In genomic region chr3:12338595-12339546, GRCh38 we compare ENCODE assay signal across 21 cellular contexts. TPM values are rescaled to one million over a fixed set of nuclear protein-coding genes. Genes with fewer than 3 reads are reported as not detected.
DNase-seq lines count a peak whose midpoint lies in the region; ATAC-seq, FAIRE-seq and TF ChIP-seq lines count a peak whose summit lies in the region.
"Had no signal": no experiment of that assay in that cellular context is flagged by ENCODE, and none has a peak within 500 bp of the region (broad histone marks: within the 10 kb centered on the region; RNA-seq: fewer than 3 reads in every experiment).

No MANE protein-coding gene starts in this region.

- H3K36me3 Mint-ChIP-seq in activated T-cell treated with anti-CD3 and anti-CD28 coated beads, Interleukin-2, amount 50 U/mL, for 72 hours (ENCODE audit: insufficient read depth in 2 of 2), result no peaks in the 10 kb centered on the region
- H3K36me3 Mint-ChIP-seq in activated CD8-positive, alpha-beta memory T cell treated with anti-CD3 and anti-CD28 coated beads, Interleukin-2, amount 10 ng/mL, durations not matched to agents 7 days and 5 days, result no peaks in the 10 kb centered on the region
- H3K36me3 Mint-ChIP-seq in osteocyte (ENCODE audit: unreplicated experiment), result no peaks in the 10 kb centered on the region

- H3K4me3 ChIP-seq in Panc1 (ENCODE audit: low read depth in 2 of 2, low read length in 2 of 2) (no peak overlapping the region), small intestine (ENCODE audit: low read depth in 1 of 2, low read length in 2 of 2) (no peak overlapping the region), A673 (ENCODE audit: low read depth, low read length, poor library complexity, severe bottlenecking) (no peak overlapping the region)
- H3K4me3 ChIP-seq: MG63 had no signal

- FAIRE-seq in small intestine (lab: Jason Lieb, UNC), result no peak
- FAIRE-seq: D721Med, GM18507, H1 had no signal

- peak overlapping the region; percentile 1 for H3K27ac Mint-ChIP-seq in activated T-cell treated with anti-CD3 and anti-CD28 coated beads, Interleukin-2, amount 50 U/mL, for 72 hours
- no peak overlapping the region for H3K27ac Mint-ChIP-seq in activated CD8-positive, alpha-beta memory T cell treated with anti-CD3 and anti-CD28 coated beads, Interleukin-2, amount 10 ng/mL, durations not matched to agents 7 days and 5 days
- H3K27ac Mint-ChIP-seq in osteocyte (ENCODE audit: unreplicated experiment), result no peak overlapping the region

- H3K4me3 Mint-ChIP-seq in activated T-cell treated with anti-CD3 and anti-CD28 coated beads, Interleukin-2, amount 50 U/mL, for 72 hours, result no peak overlapping the region
- H3K4me3 Mint-ChIP-seq in activated CD8-positive, alpha-beta memory T cell treated with anti-CD3 and anti-CD28 coated beads, Interleukin-2, amount 10 ng/mL, durations not matched to agents 7 days and 5 days, result no peak overlapping the region
- H3K4me3 Mint-ChIP-seq in osteocyte (ENCODE audit: unreplicated experiment), result no peak overlapping the region

- H3K4me1 ChIP-seq in Panc1 (ENCODE audit: control insufficient read depth, insufficient read depth, low read length) (peaks cover 45% of the 10 kb centered on the region), small intestine (ENCODE audit: control insufficient read depth in 2 of 2, insufficient read depth in 1 of 2, low read depth in 1 of 2, low read length in 1 of 2) (no peaks in the 10 kb centered on the region), A673 (ENCODE audit: insufficient read depth, low read length, poor library complexity, severe bottlenecking) (no peaks in the 10 kb centered on the region)

- H3K36me3 ChIP-seq in Panc1 (ENCODE audit: control insufficient read depth, insufficient read depth, low read length) (no peaks in the 10 kb centered on the region; the same call in 1 of the 2 replicates), small intestine (ENCODE audit: control insufficient read depth in 2 of 2, insufficient read depth in 2 of 2, low read length in 2 of 2) (peaks cover 0 to 2% of the 10 kb centered on the region in 2 donors), A673 (ENCODE audit: insufficient read depth, low read length, poor library complexity, severe bottlenecking) (no peaks in the 10 kb centered on the region)
- H3K36me3 ChIP-seq: MG63 had no signal

- intact Hi-C loops in Panc1 (cut with micrococcal nuclease; ENCODE audit: unreplicated experiment) (no loop called here), A673 (cut with micrococcal nuclease; ENCODE audit: unreplicated experiment) (no loop called here)

- H3K27me3 ChIP-seq in Panc1 (ENCODE audit: control insufficient read depth, insufficient read depth, low read length) (no peaks in the 10 kb centered on the region), small intestine (ENCODE audit: control insufficient read depth in 2 of 2, insufficient read depth in 2 of 2, low read length in 2 of 2) (no peaks in the 10 kb centered on the region), A673 (replicated peaks; ENCODE audit: insufficient read depth, low read depth, low read length, poor library complexity) (peaks cover 20% of the 10 kb centered on the region)
- H3K27me3 ChIP-seq: MG63 had no signal

- BruUV-seq in Panc1 (replicated peaks; lab: Mats Ljungman, UMichigan) (no TSS peak), A673 (replicated peaks; lab: Mats Ljungman, UMichigan) (no TSS peak)

- H3K9me3 ChIP-seq in Panc1 (ENCODE audit: control insufficient read depth, insufficient read depth, low read depth, low read length) (no peaks in the 10 kb centered on the region), small intestine (ENCODE audit: control insufficient read depth, low read depth) (no peaks in the 10 kb centered on the region), A673 (ENCODE audit: low read depth, low read length, poor library complexity, severe bottlenecking) (no peaks in the 10 kb centered on the region)
- H3K9me3 ChIP-seq: MG63, SK-N-SH had no signal

- ATAC-seq in activated T-cell treated with anti-CD3 and anti-CD28 coated beads, Interleukin-2, amount 50 U/mL, for 72 hours (replicated peaks in 1 of 2), result no peak
- ATAC-seq in Panc1, result no peak
- no peak for ATAC-seq in activated CD8-positive, alpha-beta memory T cell treated with anti-CD3 and anti-CD28 coated beads, Interleukin-2, amount 10 ng/mL, durations not matched to agents 7 days and 5 days

- CTCF ChIA-PET in Panc1 (lab: Charles Lee) (no interaction called here), A673 (lab: Charles Lee) (no interaction called here)
- CTCF ChIA-PET in activated CD8-positive, alpha-beta memory T cell treated with anti-CD3 and anti-CD28 coated beads, Interleukin-2, amount 10 ng/mL, durations not matched to agents 7 days and 5 days (lab: Charles Lee), result no interaction called here

- no peak for DNase-seq in activated T-cell treated with anti-CD3 and anti-CD28 coated beads, Interleukin-2, amount 50 U/mL, for 72 hours
- DNase-seq in activated T-cell treated with anti-CD3 and anti-CD28 coated beads, Interleukin-2, amount 50 U/mL, for 1 hour, result no peak
- no peak for DNase-seq in Panc1 (ENCODE audit: low read depth, low spot score)
- DNase-seq in left kidney (ENCODE audit: low read depth, low spot score), result peak; percentile 17
- peak; percentile 21 for DNase-seq in small intestine
- DNase-seq in A673 (ENCODE audit: low spot score), result no peak
- no peak for DNase-seq in activated CD8-positive, alpha-beta memory T cell treated with anti-CD3 and anti-CD28 coated beads, Interleukin-2, amount 10 ng/mL, durations not matched to agents 7 days and 5 days
- DNase-seq in osteocyte (ENCODE audit: extremely low spot score, unreplicated experiment), result no peak
- DNase-seq: KBM-7, MG63, NCI-H2029, NCI-H446, NCI-H524 treated with DMSO at 0.1 percent for 48 hours, NCI-H774, SIG-M5, SK-N-SH, SW 1271 had no signal

- TF ChIP-seq CTCF in Panc1 (IDR thresholded peaks at IDR 0.05) (no peak), A673 (conservative IDR thresholded peaks at IDR 0.05; ENCODE audit: low read depth, low read length) (no peak), osteocyte (IDR thresholded peaks at IDR 0.05) (no peak)

- H3K27ac ChIP-seq in Panc1 (ENCODE audit: low read length), result peak overlapping the region; percentile 17; the same call in 1 of the 2 replicates
- H3K27ac ChIP-seq in small intestine (ENCODE audit: low read depth in 1 of 2, low read length in 1 of 2), result no peak overlapping the region
- H3K27ac ChIP-seq in A673 (ENCODE audit: low read depth, low read length, poor library complexity, severe bottlenecking), result no peak overlapping the region
- H3K27ac ChIP-seq: 22Rv1 had no signal

- H3K4me1 Mint-ChIP-seq in activated T-cell treated with anti-CD3 and anti-CD28 coated beads, Interleukin-2, amount 50 U/mL, for 72 hours (ENCODE audit: low read depth), result peaks cover 18% of the 10 kb centered on the region
- H3K4me1 Mint-ChIP-seq in activated CD8-positive, alpha-beta memory T cell treated with anti-CD3 and anti-CD28 coated beads, Interleukin-2, amount 10 ng/mL, durations not matched to agents 7 days and 5 days, result peaks cover 11% of the 10 kb centered on the region
- peaks cover 5% of the 10 kb centered on the region for H3K4me1 Mint-ChIP-seq in osteocyte (ENCODE audit: unreplicated experiment)

- POLR2A ChIA-PET in Panc1 (lab: Charles Lee) (no interaction called here), A673 (lab: Charles Lee; ENCODE audit: low non-redundant PET) (no interaction called here)

- no peaks in the 10 kb centered on the region for H3K9me3 Mint-ChIP-seq in activated T-cell treated with anti-CD3 and anti-CD28 coated beads, Interleukin-2, amount 50 U/mL, for 72 hours
- no peaks in the 10 kb centered on the region for H3K9me3 Mint-ChIP-seq in activated CD8-positive, alpha-beta memory T cell treated with anti-CD3 and anti-CD28 coated beads, Interleukin-2, amount 10 ng/mL, durations not matched to agents 7 days and 5 days (ENCODE audit: low read depth)
- no peaks in the 10 kb centered on the region for H3K9me3 Mint-ChIP-seq in osteocyte (ENCODE audit: unreplicated experiment)

- H3K27me3 Mint-ChIP-seq in activated T-cell treated with anti-CD3 and anti-CD28 coated beads, Interleukin-2, amount 50 U/mL, for 72 hours (ENCODE audit: low read depth), result peaks cover 24% of the 10 kb centered on the region
- H3K27me3 Mint-ChIP-seq in activated CD8-positive, alpha-beta memory T cell treated with anti-CD3 and anti-CD28 coated beads, Interleukin-2, amount 10 ng/mL, durations not matched to agents 7 days and 5 days, result peaks cover 17% of the 10 kb centered on the region
- peaks cover 20% of the 10 kb centered on the region for H3K27me3 Mint-ChIP-seq in osteocyte (ENCODE audit: unreplicated experiment)

- in situ Hi-C loops in Panc1 (cut with HindIII; ENCODE audit: low pct_unique_long_range_greater_than_20kb, low sequenced_read_pairs), result no loop called here

- 89 to 96% (median 91%) methylated on average over 5 of the region's 5 CpGs for WGBS in small intestine, 3 donors

RNA-seq across cellular contexts. Expression of gene PPARG, which starts 50.0 kb away (rescaled TPM):
- total RNA-seq in activated T-cell treated with anti-CD3 and anti-CD28 coated beads, Interleukin-2, amount 50 U/mL, for 72 hours, result 1 to 10 TPM; 1.4 to 1.9 TPM
- total RNA-seq in Panc1 (2021; ENCODE audit: unreplicated experiment) (88.1 TPM), A673 (2021) (0.61 and 0.62 TPM in 2 replicates), osteocyte (4.4 and 6.2 TPM in 2 replicates)
- polyA plus RNA-seq in Panc1 (2012; ENCODE audit: insufficient read length), result 66.6 TPM
- 10 to 100 TPM; 21.3 to 40.3 (median 39.8) TPM for polyA plus RNA-seq in small intestine
- total RNA-seq in activated CD8-positive, alpha-beta memory T cell treated with anti-CD3 and anti-CD28 coated beads, Interleukin-2, amount 10 ng/mL, durations not matched to agents 7 days and 5 days, result 1 to 10 TPM in 1 of 2 experiments, under 1 TPM in 1; 0.18 to 2.8 TPM
- total RNA-seq: H1 had no signal

Comparison
In these comparisons a context has a peak if more than half of its experiments do, and no peak if none do; other contexts are left out.
1. DNase-seq: peak in left kidney (single experiment) and small intestine (single experiment); none in activated T-cell treated with anti-CD3 and anti-CD28 coated beads, Interleukin-2, amount 50 U/mL, for 72 hours (0 of 2), activated T-cell treated with anti-CD3 and anti-CD28 coated beads, Interleukin-2, amount 50 U/mL, for 1 hour (single experiment), Panc1 (single experiment), A673 (single experiment), activated CD8-positive, alpha-beta memory T cell treated with anti-CD3 and anti-CD28 coated beads, Interleukin-2, amount 10 ng/mL, durations not matched to agents 7 days and 5 days (single experiment) and osteocyte (single experiment).
2. RNA of gene PPARG, which starts 50.0 kb away (total RNA-seq): 88.1 TPM in Panc1 (single experiment); 4.4 to 6.2 TPM in osteocyte, 0.18 to 2.8 TPM in activated CD8-positive, alpha-beta memory T cell treated with anti-CD3 and anti-CD28 coated beads, Interleukin-2, amount 10 ng/mL, durations not matched to agents 7 days and 5 days, 1.4 to 1.9 TPM in activated T-cell treated with anti-CD3 and anti-CD28 coated beads, Interleukin-2, amount 50 U/mL, for 72 hours and 0.61 to 0.62 TPM in A673; every median in the first group is over 10 times any median in the second.